8 cellular contexts compared by ENCODE assay signal in genomic region chr1:196317535-196318522, GRCh38.
DNase-seq lines count a peak whose midpoint lies in the region; ATAC-seq, FAIRE-seq and TF ChIP-seq lines count a peak whose summit lies in the region.

No MANE protein-coding gene starts in this region.

- TF ChIP-seq CTCF in K562 (IDR thresholded peaks at IDR 0.05 in 2 of 3, conservative IDR thresholded peaks at IDR 0.05 in 1 of 3; ENCODE audit: insufficient read depth in 2 of 3, low read depth in 1 of 3, low read length in 3 of 3) (peak; percentile 41 to 54 (median 46); a peak in 4 of 6 replicates), lower lobe of right lung (IDR thresholded peaks at IDR 0.05) (peak; percentile 50)

- no peaks in the 10 kb centered on the region for H4K20me1 ChIP-seq in K562 (replicated peaks; ENCODE audit: control insufficient read depth, insufficient read depth, low read length)

- H3K27me3 Mint-ChIP-seq in activated T-cell treated with anti-CD3 and anti-CD28 coated beads, Interleukin-2, amount 50 U/mL, for 4 hours (ENCODE audit: low read depth): no peaks in the 10 kb centered on the region

- no TSS peak for BruUV-seq in K562 (replicated peaks; lab: Mats Ljungman, UMichigan)

- no peak overlapping the region for H3K4me3 Mint-ChIP-seq in activated T-cell treated with anti-CD3 and anti-CD28 coated beads, Interleukin-2, amount 50 U/mL, for 4 hours

- no peak overlapping the region for H3K9ac ChIP-seq in K562 (ENCODE audit: insufficient read depth in 1 of 2, low read depth in 2 of 2, low read length in 2 of 2)

- CTCF ChIA-PET in K562 (lab: Yijun Ruan, JAX; ENCODE audit: low intra/inter-chr PET ratio): interaction anchor here (1.5 to 3.5 kb wide), 2 partner anchors 342 to 343 kb away, joined by 5 to 12 read pairs; no protein-coding TSS in a partner anchor

- FAIRE-seq in K562 (lab: Jason Lieb, UNC): peak; percentile 48

- H3K4me3 ChIP-seq in K562 (no peak overlapping the region), lower lobe of right lung (no peak overlapping the region)

- H3K36me3 Mint-ChIP-seq in activated T-cell treated with anti-CD3 and anti-CD28 coated beads, Interleukin-2, amount 50 U/mL, for 4 hours (ENCODE audit: insufficient read depth): no peaks in the 10 kb centered on the region

- H2AFZ ChIP-seq in K562 (ENCODE audit: low read depth, low read length): no peak overlapping the region

- TF ChIP-seq EP300 in K562 (IDR thresholded peaks at IDR 0.05; ENCODE audit: low read length): no peak

- H3K4me1 ChIP-seq in K562 (replicated peaks in 1 of 2; ENCODE audit: control insufficient read depth in 2 of 2, insufficient read depth in 2 of 2, low read length in 2 of 2) (no peaks in the 10 kb centered on the region), lower lobe of right lung (no peaks in the 10 kb centered on the region)

- H3K36me3 ChIP-seq in K562 (ENCODE audit: control insufficient read depth, insufficient read depth, low read length): no peaks in the 10 kb centered on the region
- no peaks in the 10 kb centered on the region for H3K36me3 ChIP-seq in lower lobe of right lung

- H3K4me2 ChIP-seq in K562 (ENCODE audit: insufficient read depth, low read length): no peak overlapping the region

- no peak for TF ChIP-seq POLR2A in K562 (conservative IDR thresholded peaks at IDR 0.05)

- POLR2A ChIA-PET in K562 (lab: Yijun Ruan, JAX): no interaction called here

- in situ Hi-C loops in K562 (cut with MboI): loop anchor here (10.0 kb wide), 2 partner anchors 163 to 347 kb away; no protein-coding TSS in a partner anchor

- H3K27me3 ChIP-seq in K562 (ENCODE audit: control insufficient read depth in 2 of 2, insufficient read depth in 2 of 2, low read length in 2 of 2) (no peaks in the 10 kb centered on the region), lower lobe of right lung (ENCODE audit: low read depth) (no peaks in the 10 kb centered on the region)

- H3K9me3 Mint-ChIP-seq in activated T-cell treated with anti-CD3 and anti-CD28 coated beads, Interleukin-2, amount 50 U/mL, for 4 hours: no peaks in the 10 kb centered on the region

- H3K4me1 Mint-ChIP-seq in activated T-cell treated with anti-CD3 and anti-CD28 coated beads, Interleukin-2, amount 50 U/mL, for 4 hours (ENCODE audit: low read depth): no peaks in the 10 kb centered on the region

- H3K27ac ChIP-seq in K562 (ENCODE audit: extremely low read depth, low read depth, low read length) (no peak overlapping the region), lower lobe of right lung (no peak overlapping the region)

- no peaks in the 10 kb centered on the region for H3K9me3 ChIP-seq in K562 (replicated peaks; ENCODE audit: control insufficient read depth, insufficient read depth, low read depth, low read length)
- H3K9me3 ChIP-seq in lower lobe of right lung: no peaks in the 10 kb centered on the region

- peak; percentile 1 to 45 for DNase-seq in NCI-H524 (lab: John Stamatoyannopoulos, UW)
- no peak for DNase-seq in NCI-H524 treated with DMSO at 0.1 percent for 48 hours (lab: John Stamatoyannopoulos, UW)
- peak; percentile 52 to 70 for DNase-seq in NCI-H2081 (lab: John Stamatoyannopoulos, UW)
- peak in 3 of 4 experiments; percentile 10 to 47 (median 13) for DNase-seq in K562 (ENCODE audit: extremely low read depth in 1 of 4, low spot score in 3 of 4)
- DNase-seq in lower lobe of right lung: no peak
- no peak for DNase-seq in activated T-cell treated with anti-CD3 and anti-CD28 coated beads, Interleukin-2, amount 50 U/mL, for 4 hours
- no peak for DNase-seq in stimulated activated CD4-positive, alpha-beta T cell treated with anti-CD3 and anti-CD28 coated beads, Interleukin-4, amount 100 ng/mL, for 1 hour

- peak; percentile 70 to 78 for TF ChIP-seq RAD21 in K562 (CRISPR knock-in tag; conservative IDR thresholded peaks at IDR 0.05 in 1 of 2, IDR thresholded peaks at IDR 0.05 in 1 of 2)

- intact Hi-C loops in K562 (cut with micrococcal nuclease): loop anchor here (1.0 to 10.0 kb wide), 2 partner anchors 343 to 1037 kb away; no protein-coding TSS in a partner anchor
- intact Hi-C loops in lower lobe of right lung (cut with DNase I): no loop called here

- 15% methylated on average over 8 of the region's 8 CpGs for WGBS in K562 (ENCODE audit: insufficient coverage, low coverage, missing lambda C conversion rate)

- H3K79me2 ChIP-seq in K562 (ENCODE audit: control insufficient read depth, insufficient read depth, low read length): no peaks in the 10 kb centered on the region

- ATAC-seq in K562 (peak; percentile 64; the same call in 2 of the 3 replicates), lower lobe of right lung (peak in 1 of 2 donors; percentile 32), HG02885 (IDR thresholded peaks at IDR 0.05; ENCODE audit: poor library complexity, unreplicated experiment) (no peak)
- no peak for ATAC-seq in activated T-cell treated with anti-CD3 and anti-CD28 coated beads, Interleukin-2, amount 50 U/mL, for 4 hours

- no peaks in the 10 kb centered on the region for H3K9me1 ChIP-seq in K562 (ENCODE audit: control insufficient read depth, insufficient read depth, low read length)

TF ChIP-seq in K562, 482 proteins besides CTCF, POLR2A, EP300 and RAD21:
- TF ChIP-seq TFE3 (CRISPR knock-in tag; IDR thresholded peaks at IDR 0.05) (no peak), SAFB2 (IDR thresholded peaks at IDR 0.05; ENCODE audit: borderline replicate concordance, low read depth, low read length, severe bottlenecking) (no peak), ZBED1 (IDR thresholded peaks at IDR 0.05) (no peak), DEAF1 (CRISPR knock-in tag; IDR thresholded peaks at IDR 0.05) (0 out of 2 replicates have a peak, but pooled peaks have one; percentile 10), MTA3 (IDR thresholded peaks at IDR 0.05; ENCODE audit: borderline replicate concordance) (no peak), ZBTB12 (CRISPR knock-in tag; IDR thresholded peaks at IDR 0.05) (no peak), ELF4 (CRISPR knock-in tag; IDR thresholded peaks at IDR 0.05) (no peak), SP1 (CRISPR knock-in tag; IDR thresholded peaks at IDR 0.05) (no peak), CHD1 (IDR thresholded peaks at IDR 0.05; ENCODE audit: low read length) (no peak), ZNF561 (CRISPR knock-in tag; conservative IDR thresholded peaks at IDR 0.05) (no peak), SMC3 (conservative IDR thresholded peaks at IDR 0.05; ENCODE audit: insufficient read depth, low read depth, low read length) (peak; percentile 45; the same call in 1 of the 2 replicates), ATF7 (IDR thresholded peaks at IDR 0.05) (no peak), PBX2 (CRISPR knock-in tag; IDR thresholded peaks at IDR 0.05; ENCODE audit: low read depth) (no peak), PBX2 (tag; conservative IDR thresholded peaks at IDR 0.05; ENCODE audit: low read depth) (0 out of 2 replicates have a peak, but pooled peaks have one; percentile 15)

Comparison
In these comparisons a context has a peak if more than half of its experiments do, and no peak if none do; other contexts are left out.
1. DNase-seq: peak in NCI-H524 (2 of 2), NCI-H2081 (2 of 2) and K562 (3 of 4); none in NCI-H524 treated with DMSO at 0.1 percent for 48 hours (single experiment), lower lobe of right lung (single experiment), activated T-cell treated with anti-CD3 and anti-CD28 coated beads, Interleukin-2, amount 50 U/mL, for 4 hours (single experiment) and stimulated activated CD4-positive, alpha-beta T cell treated with anti-CD3 and anti-CD28 coated beads, Interleukin-4, amount 100 ng/mL, for 1 hour (single experiment).